17 cellular contexts compared by ENCODE assay signal in the genomic region with DNA sequence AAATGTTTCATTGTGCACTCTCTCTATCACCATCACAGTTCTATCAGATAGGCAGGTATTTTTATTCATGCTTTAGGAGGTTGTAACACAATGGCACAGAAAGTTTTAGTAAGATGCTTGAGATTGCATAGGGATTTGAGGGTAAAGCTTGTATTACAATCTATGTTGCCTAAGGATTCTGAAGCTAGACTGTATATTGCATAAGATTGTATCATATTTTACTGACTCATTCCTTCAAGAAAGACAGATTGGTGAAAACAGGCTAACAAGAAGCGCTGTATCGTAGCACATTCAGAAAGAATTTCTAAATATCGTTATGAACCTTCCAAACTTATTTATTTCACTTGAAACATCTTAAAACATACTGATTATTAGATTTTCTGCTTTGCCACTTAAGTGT.
DNase-seq lines count a peak whose midpoint lies in the region; ATAC-seq and TF ChIP-seq lines count a peak whose summit lies in the region.
"Had no signal": no experiment of that assay in that cellular context is flagged by ENCODE, and none has a peak within 500 bp of the region (broad histone marks: within the 10 kb centered on the region; RNA-seq: fewer than 3 reads in every experiment).

No MANE protein-coding gene starts in this region.

- no CpG with 5 or more reads among the region's 3 CpGs for WGBS in IMR-90 (ENCODE audit: extremely low coverage in 2 of 2, insufficient read length in 1 of 2), 2 experiments
- 71 to 83% methylated on average over 3 of the region's 3 CpGs for WGBS in esophagus squamous epithelium, 2 donors

- DNase-seq in IMR-90 (peak; percentile 10), adipocyte (ENCODE audit: low read depth) (peak; percentile 91), fibroblast of the conjunctiva (ENCODE audit: low read depth) (peak; percentile 79), esophagus squamous epithelium (lab: John Stamatoyannopoulos, UW) (no peak)
- DNase-seq in activated naive CD4-positive, alpha-beta T cell treated with anti-CD3 and anti-CD28 coated beads, Interleukin-2, amount 50 U/mL, for 16 hours: no peak
- DNase-seq: activated effector memory CD4-positive, alpha-beta T cell treated with anti-CD3 and anti-CD28 coated beads, Interleukin-2, amount 50 U/mL, for 16 hours; DMS79 treated with DMSO at 0.1 percent for 48 hours; erythroblast; NCI-H1436 treated with DMSO at 0.1 percent for 48 hours; PC-9; SK-N-SH; T1000 had no signal

- H3K4me1 ChIP-seq in ACC112 (ENCODE audit: control insufficient read depth, insufficient read depth, low read length, unreplicated experiment): peaks cover 11% of the 10 kb centered on the region
- H3K4me1 ChIP-seq in IMR-90 (ENCODE audit: control insufficient read depth, insufficient read depth, low read length): no peaks in the 10 kb centered on the region
- H3K4me1 ChIP-seq in adipocyte (ENCODE audit: control insufficient read depth, insufficient read depth, low read length): peaks cover 36% of the 10 kb centered on the region
- no peaks in the 10 kb centered on the region for H3K4me1 ChIP-seq in esophagus squamous epithelium

- TF ChIP-seq CTCF in IMR-90 (conservative IDR thresholded peaks at IDR 0.05; ENCODE audit: low read depth, low read length): no peak
- TF ChIP-seq CTCF in esophagus squamous epithelium (IDR thresholded peaks at IDR 0.05): no peak

- H3K9me3 ChIP-seq in IMR-90 (ENCODE audit: control insufficient read depth, insufficient read depth, low read length): no peaks in the 10 kb centered on the region
- peaks cover 4% of the 10 kb centered on the region for H3K9me3 ChIP-seq in adipocyte (ENCODE audit: control insufficient read depth, low read length)
- no peaks in the 10 kb centered on the region for H3K9me3 ChIP-seq in esophagus squamous epithelium
- H3K9me3 ChIP-seq: SK-N-SH had no signal

- H3K4me2 ChIP-seq in IMR-90 (ENCODE audit: low read depth, low read length): no peak overlapping the region
- H3K4me2 ChIP-seq: hepatocyte, KMS-11, PC-9, SK-N-SH had no signal

- H4K20me1 ChIP-seq in IMR-90 (ENCODE audit: insufficient read depth, low read length): no peaks in the 10 kb centered on the region

- no peaks in the 10 kb centered on the region for H3K79me1 ChIP-seq in IMR-90 (ENCODE audit: low read depth in 1 of 2, low read length in 2 of 2)

- no peaks in the 10 kb centered on the region for H3K9me1 ChIP-seq in IMR-90 (ENCODE audit: insufficient read depth, low read length)

- no peak for TF ChIP-seq POLR2A in IMR-90 (IDR thresholded peaks at IDR 0.05; ENCODE audit: low read depth, low read length)
- TF ChIP-seq POLR2A in esophagus squamous epithelium (IDR thresholded peaks at IDR 0.05): no peak

- no peak overlapping the region for H2AK9ac ChIP-seq in IMR-90 (replicated peaks; ENCODE audit: low read depth, low read length, poor library complexity)

- no peak overlapping the region for H2AK5ac ChIP-seq in IMR-90 (ENCODE audit: low read depth, low read length)

- no peaks in the 10 kb centered on the region for H3K79me2 ChIP-seq in ACC112 (ENCODE audit: control insufficient read depth, insufficient read depth, low read length, unreplicated experiment)
- H3K79me2 ChIP-seq: hepatocyte had no signal

- intact Hi-C loops in IMR-90 (cut with micrococcal nuclease): no loop called here
- intact Hi-C loops in esophagus squamous epithelium (cut with DNase I): no loop called here

- CTCF ChIA-PET in IMR-90 (lab: Yijun Ruan, JAX): no interaction called here

- no TSS peak for BruUV-seq in IMR-90 (replicated peaks; lab: Mats Ljungman, UMichigan)

- peak overlapping the region; percentile 64 for H2AFZ ChIP-seq in ACC112 (ENCODE audit: low read length, unreplicated experiment)
- no peak overlapping the region for H2AFZ ChIP-seq in IMR-90 (replicated peaks; ENCODE audit: low read length, poor library complexity)
- H2AFZ ChIP-seq: hepatocyte, PC-9 had no signal

- no peak overlapping the region for H3K9ac ChIP-seq in IMR-90 (ENCODE audit: low read depth, low read length)
- H3K9ac ChIP-seq in adipocyte (ENCODE audit: low read length): peak overlapping the region; percentile 80
- H3K9ac ChIP-seq: KMS-11, SK-N-SH had no signal

- H4K8ac ChIP-seq in IMR-90 (ENCODE audit: low read depth in 2 of 2, low read length in 2 of 2): no peak overlapping the region

- H3K36me3 ChIP-seq in ACC112 (ENCODE audit: insufficient read depth, low read length) (no peaks in the 10 kb centered on the region), IMR-90 (ENCODE audit: control insufficient read depth, insufficient read depth, low read length) (no peaks in the 10 kb centered on the region), adipocyte (ENCODE audit: control insufficient read depth, insufficient read depth, low read length, severe bottlenecking) (no peaks in the 10 kb centered on the region), esophagus squamous epithelium (no peaks in the 10 kb centered on the region)

- H3K18ac ChIP-seq in IMR-90 (ENCODE audit: low read depth, low read length): no peak overlapping the region

- H3K4me3 ChIP-seq in ACC112 (ENCODE audit: low read depth, low read length): peak overlapping the region; percentile 61
- no peak overlapping the region for H3K4me3 ChIP-seq in IMR-90 (ENCODE audit: insufficient read depth, low read depth, low read length)
- peak overlapping the region; percentile 67 for H3K4me3 ChIP-seq in adipocyte (ENCODE audit: low read length)
- H3K4me3 ChIP-seq in esophagus squamous epithelium: no peak overlapping the region
- H3K4me3 ChIP-seq: hepatocyte, PC-9 had no signal

- no peak for TF ChIP-seq RAD21 in IMR-90 (IDR thresholded peaks at IDR 0.05; ENCODE audit: low read length)

- no peak overlapping the region for H3K4ac ChIP-seq in IMR-90 (ENCODE audit: low read depth, low read length)

- H2BK15ac ChIP-seq in IMR-90 (ENCODE audit: low read depth, low read length): no peak overlapping the region

- dilution Hi-C loops in IMR-90 (cut with HindIII; ENCODE audit: low sequenced_read_pairs, unreplicated experiment): no loop called here

- no peak overlapping the region for H3K23ac ChIP-seq in IMR-90 (ENCODE audit: low read depth, low read length)

- H3K27ac ChIP-seq in ACC112 (ENCODE audit: low read depth, low read length): peak overlapping the region; percentile 49
- no peak overlapping the region for H3K27ac ChIP-seq in IMR-90 (ENCODE audit: insufficient read depth, low read length)
- peak overlapping the region in 1 of 4 donors; percentile 29 for H3K27ac ChIP-seq in esophagus squamous epithelium
- H3K27ac ChIP-seq: hepatocyte, KMS-11, PC-9 had no signal

- no peak overlapping the region for H2BK5ac ChIP-seq in IMR-90 (ENCODE audit: low read depth, low read length, poor library complexity, severe bottlenecking)

- no peak for ATAC-seq in IMR-90 (ENCODE audit: low read depth)
- ATAC-seq in HG02798 (IDR thresholded peaks at IDR 0.05; ENCODE audit: poor library complexity, unreplicated experiment): no peak
- ATAC-seq in GM21367 (IDR thresholded peaks at IDR 0.05; ENCODE audit: unreplicated experiment): no peak

- H3K27me3 ChIP-seq in ACC112 (ENCODE audit: insufficient read depth, low read length): no peaks in the 10 kb centered on the region
- no peaks in the 10 kb centered on the region for H3K27me3 ChIP-seq in IMR-90 (ENCODE audit: control insufficient read depth, insufficient read depth, low read length)
- no peaks in the 10 kb centered on the region for H3K27me3 ChIP-seq in adipocyte (replicated peaks; ENCODE audit: control insufficient read depth, insufficient read depth, low read length)
- no peaks in the 10 kb centered on the region for H3K27me3 ChIP-seq in esophagus squamous epithelium
- H3K27me3 ChIP-seq: hepatocyte had no signal

- H3K14ac ChIP-seq in IMR-90 (replicated peaks; ENCODE audit: low read depth, low read length): no peak overlapping the region

- no peak overlapping the region for H2BK120ac ChIP-seq in IMR-90 (ENCODE audit: low read depth, low read length)

- POLR2A ChIA-PET in IMR-90 (lab: Charles Lee; ENCODE audit: unreplicated experiment): no interaction called here

- H2BK20ac ChIP-seq in IMR-90 (ENCODE audit: low read depth, low read length): no peak overlapping the region

- H4K91ac ChIP-seq in IMR-90 (ENCODE audit: insufficient read depth, low read depth, low read length): no peak overlapping the region

- no peak overlapping the region for H3K56ac ChIP-seq in IMR-90 (ENCODE audit: extremely low read depth, insufficient read depth, low read length)

- H4K5ac ChIP-seq in IMR-90 (ENCODE audit: low read depth, low read length): no peak overlapping the region

- in situ Hi-C loops in IMR-90 (cut with MboI; ENCODE audit: low sequenced_read_pairs): no loop called here

TF ChIP-seq in IMR-90, 13 proteins besides CTCF, POLR2A, EP300 and RAD21:
- no peak for TF ChIP-seq CHD1 (IDR thresholded peaks at IDR 0.05; ENCODE audit: low read depth, low read length)
- TF ChIP-seq CEBPB (IDR thresholded peaks at IDR 0.05; ENCODE audit: low read depth, low read length): peak; percentile 35; the same call in 1 of the 2 replicates

Comparison
In these comparisons a context has a peak if more than half of its experiments do, and no peak if none do; other contexts are left out.
1. H3K4me3 ChIP-seq: peak in ACC112 (single experiment) and adipocyte (single experiment); none in IMR-90 (single experiment) and esophagus squamous epithelium (0 of 4).
2. DNase-seq: peak in IMR-90 (single experiment), adipocyte (single experiment) and fibroblast of the conjunctiva (single experiment); none in activated naive CD4-positive, alpha-beta T cell treated with anti-CD3 and anti-CD28 coated beads, Interleukin-2, amount 50 U/mL, for 16 hours (single experiment) and esophagus squamous epithelium (single experiment).